ENCODE assay signal across 30 cellular contexts in the genomic region with DNA sequence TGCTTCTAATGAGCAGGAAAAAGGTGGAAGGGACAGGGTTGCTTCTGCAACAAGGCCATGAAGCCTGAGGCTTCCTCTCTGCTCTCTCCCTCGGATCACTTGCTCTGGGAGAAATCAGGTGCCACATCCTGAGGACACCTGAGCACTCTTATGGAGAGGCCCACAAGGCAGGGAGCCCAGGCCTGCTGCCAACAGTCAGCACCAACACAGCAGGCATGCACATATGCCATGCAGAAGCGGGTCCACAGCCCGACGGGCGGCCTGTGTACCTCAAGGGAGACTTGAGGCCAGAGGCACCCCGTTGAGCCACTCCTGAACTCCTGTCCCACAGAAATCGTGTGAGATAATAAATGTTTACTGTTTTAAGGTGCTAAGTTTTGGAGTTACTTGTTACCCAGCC. TPM values are rescaled to one million over a fixed set of nuclear protein-coding genes. Genes with fewer than 3 reads are reported as not detected.
DNase-seq lines count a peak whose midpoint lies in the region; ATAC-seq and TF ChIP-seq lines count a peak whose summit lies in the region.
"Had no signal": no experiment of that assay in that cellular context is flagged by ENCODE, and none has a peak within 500 bp of the region (broad histone marks: within the 10 kb centered on the region; RNA-seq: fewer than 3 reads in every experiment).

No MANE protein-coding gene starts in this region.

- H3K4me3 Mint-ChIP-seq in mesothelial cell of epicardium = no peak overlapping the region
- H3K4me3 Mint-ChIP-seq: B cell; CD8-positive, alpha-beta T cell had no signal

- H3K36me3 Mint-ChIP-seq in mesothelial cell of epicardium = peaks cover 33% of the 10 kb centered on the region

- H3K27me3 ChIP-seq in left lung = no peaks in the 10 kb centered on the region
- H3K27me3 ChIP-seq in aorta (ENCODE audit: control insufficient read depth in 1 of 2, insufficient read depth in 2 of 2, low read length in 1 of 2) = no peaks in the 10 kb centered on the region

- H3K9me3 ChIP-seq in left lung = no peaks in the 10 kb centered on the region
- H3K9me3 ChIP-seq in aorta (ENCODE audit: control insufficient read depth, low read length) = no peaks in the 10 kb centered on the region

- intact Hi-C loops in Right ventricle myocardium inferior (cut with DNase I) = no loop called here
- intact Hi-C loops in cardiac septum (cut with DNase I) = no loop called here
- intact Hi-C loops in left lung (cut with DNase I) = no loop called here
- intact Hi-C loops in aorta (cut with DNase I) = no loop called here

- no peak overlapping the region for H3K27ac Mint-ChIP-seq in mesothelial cell of epicardium
- H3K27ac Mint-ChIP-seq: B cell; CD8-positive, alpha-beta T cell had no signal

- no peak overlapping the region for H3K27ac ChIP-seq in left lung
- H3K27ac ChIP-seq in aorta (ENCODE audit: low read depth in 1 of 2, low read length in 2 of 2) = no peak overlapping the region
- H3K27ac ChIP-seq: 22Rv1, C4-2B, GM23248 had no signal

- H3K36me3 ChIP-seq in left lung (peaks cover 0 to 88% of the 10 kb centered on the region in 2 donors), aorta (ENCODE audit: control insufficient read depth in 1 of 2, insufficient read depth in 2 of 2, low read length in 1 of 2) (peaks cover 0 to 6% of the 10 kb centered on the region in 2 donors)

- H3K4me1 Mint-ChIP-seq in mesothelial cell of epicardium = no peaks in the 10 kb centered on the region
- H3K4me1 Mint-ChIP-seq: B cell had no signal

- ATAC-seq in Right ventricle myocardium inferior (no peak), left lung (peak; percentile 59), aorta (ENCODE audit: low FRiP score) (no peak)
- ATAC-seq: CD8-positive, alpha-beta T cell; HepG2; K562; PC-3 had no signal

- peak; percentile 32 for DNase-seq in Right ventricle myocardium inferior (ENCODE audit: missing footprints)
- no peak for DNase-seq in cardiac septum (ENCODE audit: low spot score)
- DNase-seq in NCI-H345 treated with DMSO at 0.1 percent for 48 hours (lab: John Stamatoyannopoulos, UW; ENCODE audit: unreplicated experiment) = peak; percentile 10
- peak in 1 of 2 donors; percentile 66 for DNase-seq in left lung
- DNase-seq in aorta = peak; percentile 36 to 78
- DNase-seq in nucleus accumbens (lab: John Stamatoyannopoulos, UW) = no peak
- no peak for DNase-seq in NAMALWA (ENCODE audit: low spot score)
- DNase-seq in mesothelial cell of epicardium (ENCODE audit: low spot score in 2 of 2, unreplicated experiment in 2 of 2) = no peak
- DNase-seq: CD8-positive, alpha-beta T cell; DMS 273 treated with DMSO at 0.1 percent for 48 hours; DMS79 treated with DMSO at 0.1 percent for 48 hours; GF-D8; GM23248; H7; Kasumi-1; MV-4-11; NCI-H1105 treated with DMSO at 0.1 percent for 48 hours; NCI-H1694; NCI-H2029 treated with DMSO at 0.1 percent for 48 hours; NCI-H226; NCI-H524 treated with DMSO at 0.1 percent for 48 hours; NCI-H82; NK-92 treated with Interleukin-12 subunit alpha and Interleukin-12 subunit beta, amount 100 ng/mL, for 24 hours; PC-3; SHP77 had no signal

- TF ChIP-seq CTCF in left lung (IDR thresholded peaks at IDR 0.05) = no peak
- TF ChIP-seq CTCF in mesothelial cell of epicardium (IDR thresholded peaks at IDR 0.05; ENCODE audit: unreplicated experiment) = no peak

- 92 to 93% methylated on average over 7 of the region's 7 CpGs for WGBS in aorta, 2 donors

- H3K27me3 Mint-ChIP-seq in mesothelial cell of epicardium (ENCODE audit: low read depth) = no peaks in the 10 kb centered on the region
- H3K27me3 Mint-ChIP-seq: B cell had no signal

- no peaks in the 10 kb centered on the region for H3K9me3 Mint-ChIP-seq in mesothelial cell of epicardium
- H3K9me3 Mint-ChIP-seq: CD8-positive, alpha-beta T cell had no signal

- H3K4me1 ChIP-seq in left lung = no peaks in the 10 kb centered on the region
- no peaks in the 10 kb centered on the region for H3K4me1 ChIP-seq in aorta (ENCODE audit: control insufficient read depth in 1 of 2, insufficient read depth in 2 of 2, low read length in 2 of 2)

- no peak overlapping the region for H3K4me3 ChIP-seq in left lung
- H3K4me3 ChIP-seq in aorta (ENCODE audit: low read length in 2 of 2) = no peak overlapping the region
- H3K4me3 ChIP-seq: GM23248, K562 had no signal

RNA-seq across cellular contexts. Expression of a gene that starts 9.5 kb away (rescaled TPM):
- 13.2 TPM for total RNA-seq in Right ventricle myocardium inferior
- total RNA-seq in cardiac septum = 11.3 TPM
- total RNA-seq in left lung = 10 to 100 TPM; 26.4 to 42.1 TPM
- total RNA-seq in aorta = 10 to 100 TPM; 13.1 to 16.4 TPM
- 10 to 100 TPM; 12.2 to 13.6 TPM for polyA plus RNA-seq in aorta
- 41.3 to 43.5 TPM (median 42.7 TPM) in 3 replicates for total RNA-seq in mesothelial cell of epicardium

RNA-seq across cellular contexts. Expression of a gene that starts 26.1 kb away (rescaled TPM):
- 136 TPM for total RNA-seq in Right ventricle myocardium inferior
- 124 TPM for total RNA-seq in cardiac septum
- 100 to 1,000 TPM; 195 to 276 TPM for total RNA-seq in left lung
- total RNA-seq in aorta = 100 to 1,000 TPM in 1 of 2 donors, 10 to 100 TPM in 1; 88.7 to 120 TPM
- 100 to 1,000 TPM; 287 to 311 TPM for polyA plus RNA-seq in aorta
- 43.2 to 44.9 TPM (median 44.5 TPM) in 3 replicates for total RNA-seq in mesothelial cell of epicardium

RNA-seq across cellular contexts. Expression of a gene that starts 34.3 kb away (rescaled TPM):
- 15.5 TPM for total RNA-seq in Right ventricle myocardium inferior
- total RNA-seq in cardiac septum = 13.4 TPM
- 10 to 100 TPM; 15.0 to 16.6 TPM for total RNA-seq in left lung
- 10 to 100 TPM in 1 of 2 donors, 1 to 10 TPM in 1; 9.8 to 10.0 TPM for total RNA-seq in aorta
- polyA plus RNA-seq in aorta = 10 to 100 TPM in 1 of 2 donors, 1 to 10 TPM in 1; 6.5 to 12.8 TPM
- 17.4 to 18.1 TPM (median 17.6 TPM) in 3 replicates for total RNA-seq in mesothelial cell of epicardium

Comparison
In these comparisons a context has a peak if more than half of its experiments do, and no peak if none do; other contexts are left out.
1. DNase-seq: peak in Right ventricle myocardium inferior (single experiment), NCI-H345 treated with DMSO at 0.1 percent for 48 hours (single experiment) and aorta (2 of 2); none in cardiac septum (single experiment), nucleus accumbens (0 of 56), NAMALWA (single experiment) and mesothelial cell of epicardium (0 of 2).